20 cellular contexts compared by ENCODE assay signal in the genomic region with DNA sequence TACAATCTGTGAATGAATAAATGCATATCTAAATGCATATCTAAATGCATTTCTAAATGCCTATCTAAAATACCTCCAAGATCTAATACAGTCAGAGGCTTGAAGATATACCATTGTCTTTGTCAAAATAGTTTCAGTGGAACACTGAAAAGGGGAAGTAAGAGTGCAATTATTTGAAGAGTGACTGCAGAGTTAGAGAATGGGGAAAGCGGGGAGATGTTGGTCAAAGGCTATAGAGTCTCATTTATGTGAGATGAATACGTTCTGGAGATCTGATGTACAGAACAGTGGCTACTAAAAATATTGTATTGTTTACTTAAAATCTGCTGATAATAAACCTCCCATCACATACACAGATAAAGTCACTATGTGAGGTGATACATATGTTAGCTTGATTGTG.
DNase-seq lines count a peak whose midpoint lies in the region; ATAC-seq, FAIRE-seq and TF ChIP-seq lines count a peak whose summit lies in the region.
"Had no signal": no experiment of that assay in that cellular context is flagged by ENCODE, and none has a peak within 500 bp of the region (broad histone marks: within the 10 kb centered on the region; RNA-seq: fewer than 3 reads in every experiment).

No MANE protein-coding gene starts in this region.

- ATAC-seq in GM12878 (peak; percentile 90), GM18520 (IDR thresholded peaks at IDR 0.05; ENCODE audit: unreplicated experiment) (no peak)
- ATAC-seq: T-cell had no signal

- no peak overlapping the region for H3K4me2 ChIP-seq in GM12878 (ENCODE audit: control insufficient read depth, insufficient read depth)
- H3K4me2 ChIP-seq: PC-9 had no signal

- no peak overlapping the region for H3K4me3 ChIP-seq in GM12878
- H3K4me3 ChIP-seq: GM23248, HAP-1, MG63, PC-9, SJSA1 had no signal

- H3K9ac ChIP-seq in GM12878 (ENCODE audit: control insufficient read depth, insufficient read depth, low read length) = no peak overlapping the region
- H3K9ac ChIP-seq: GM23248 had no signal

- no peak for TF ChIP-seq EP300 in GM12878 (IDR thresholded peaks at IDR 0.05; ENCODE audit: borderline replicate concordance in 1 of 2, control insufficient read depth in 1 of 2, low read depth in 2 of 2, low read length in 2 of 2)

- H3K27ac ChIP-seq in GM12878 (ENCODE audit: control insufficient read depth, insufficient read depth) = no peak overlapping the region
- H3K27ac ChIP-seq: GM23248, HL-60, PC-9, SJSA1 had no signal

- in situ Hi-C loops in GM12878 (cut with MboI) = no loop called here

- BruUV-seq in GM12878 (replicated peaks; lab: Mats Ljungman, UMichigan) = no TSS peak

- SMC1A ChIA-PET in GM12878 (lab: Charles Lee; ENCODE audit: uncharacterized antibody, unreplicated experiment) = interaction anchor here (1.0 kb wide), 1 partner anchor 26 kb away, joined by 3 read pairs; no protein-coding TSS in a partner anchor

- intact Hi-C loops in GM12878 (cut with micrococcal nuclease; ENCODE audit: unreplicated experiment) = no loop called here

- FAIRE-seq in GM12878 (lab: Jason Lieb, UNC) = no peak

- DNase-seq in SKM-1 treated with dmso at 0.1 percent for 144 hours (lab: John Stamatoyannopoulos, UW; ENCODE audit: unreplicated experiment) (peak; percentile 26), SKM-1 (lab: John Stamatoyannopoulos, UW; ENCODE audit: unreplicated experiment) (no peak), NOMO-1 treated with DMSO at 0.1 percent for 48 hours (lab: John Stamatoyannopoulos, UW; ENCODE audit: unreplicated experiment) (peak; percentile 67), GM12878 (ENCODE audit: low read depth, low spot score) (no peak), superior temporal gyrus (ENCODE audit: extremely low spot score) (peak; percentile 15), NK-92 (lab: John Stamatoyannopoulos, UW; ENCODE audit: unreplicated experiment) (no peak), SK-N-DZ (ENCODE audit: low spot score) (no peak)
- DNase-seq: DND-41, GM23248, IMR-90, Karpas-422, MG63, NCI-H1694 treated with DMSO at 0.1 percent for 48 hours, NCI-H524, T-cell had no signal

- no peaks in the 10 kb centered on the region for H4K20me1 ChIP-seq in GM12878 (ENCODE audit: control insufficient read depth, insufficient read depth)

- TF ChIP-seq POLR2A in GM12878 (IDR thresholded peaks at IDR 0.05; ENCODE audit: low read depth, low read length) = no peak

- H3K27me3 ChIP-seq in GM12878 (replicated peaks in 1 of 2; ENCODE audit: control insufficient read depth in 2 of 2, insufficient read depth in 2 of 2, low read length in 1 of 2) = no peaks in the 10 kb centered on the region
- H3K27me3 ChIP-seq: MG63, SJSA1 had no signal

- H3K79me2 ChIP-seq in GM12878 (ENCODE audit: control insufficient read depth, insufficient read depth, low read length) = no peaks in the 10 kb centered on the region

- TF ChIP-seq RAD21 in GM12878 (IDR thresholded peaks at IDR 0.05; ENCODE audit: insufficient read depth, low read depth, low read length) = no peak

- RAD21 ChIA-PET in GM12878 (lab: Charles Lee; ENCODE audit: unreplicated experiment) = no interaction called here

- no peaks in the 10 kb centered on the region for H3K4me1 ChIP-seq in GM12878 (ENCODE audit: control insufficient read depth, insufficient read depth, low read length)
- H3K4me1 ChIP-seq: HAP-1, SJSA1 had no signal

- CTCF ChIA-PET in GM12878 (lab: Yijun Ruan, JAX) = interaction anchor here (1.3 kb wide), 1 partner anchor 22 kb away, joined by 3 read pairs; no protein-coding TSS in a partner anchor

- H3K9me3 ChIP-seq in GM12878 (replicated peaks; ENCODE audit: control insufficient read depth, insufficient read depth, low read length) = no peaks in the 10 kb centered on the region
- H3K9me3 ChIP-seq: HAP-1, MG63, SJSA1 had no signal

- POLR2A ChIA-PET in GM12878 (lab: Charles Lee) = no interaction called here

- 71% methylated on average over 2 of the region's 2 CpGs for WGBS in GM12878 (ENCODE audit: insufficient coverage, insufficient replicate concordance, low lambda C conversion rate, missing lambda C conversion rate)

- TF ChIP-seq CTCF in GM12878 (IDR thresholded peaks at IDR 0.05 in 2 of 3, conservative IDR thresholded peaks at IDR 0.05 in 1 of 3; ENCODE audit: control insufficient read depth in 2 of 3, extremely low read depth in 1 of 3, insufficient read depth in 1 of 3, low read depth in 3 of 3, low read length in 3 of 3) = no peak

- H2AFZ ChIP-seq in GM12878 (ENCODE audit: control insufficient read depth, low read depth, low read length) = no peak overlapping the region
- H2AFZ ChIP-seq: GM23248, PC-9 had no signal

- H3K36me3 ChIP-seq in GM12878 (ENCODE audit: control insufficient read depth in 2 of 2, insufficient read depth in 2 of 2, low read length in 1 of 2) = no peaks in the 10 kb centered on the region
- H3K36me3 ChIP-seq: HAP-1, MG63, SJSA1 had no signal

TF ChIP-seq in GM12878, 131 proteins besides CTCF, POLR2A, EP300 and RAD21 (continues in another document):
- TF ChIP-seq JUND (IDR thresholded peaks at IDR 0.05; ENCODE audit: low read depth, low read length) = no peak
- no peak for TF ChIP-seq FOXM1 (IDR thresholded peaks at IDR 0.05; ENCODE audit: low read depth, low read length)
- no peak for TF ChIP-seq JUNB (IDR thresholded peaks at IDR 0.05)
- peak; percentile 36; the same call in 1 of the 2 replicates for TF ChIP-seq RELB (IDR thresholded peaks at IDR 0.05; ENCODE audit: low read depth)
- TF ChIP-seq DPF2 (IDR thresholded peaks at IDR 0.05) = no peak
- no peak for TF ChIP-seq BRCA1 (IDR thresholded peaks at IDR 0.05; ENCODE audit: low read depth, low read length)
- no peak for TF ChIP-seq NR2C2 (IDR thresholded peaks at IDR 0.05; ENCODE audit: borderline replicate concordance, control insufficient read depth, insufficient read length, low read depth)
- TF ChIP-seq, protein P1, sequence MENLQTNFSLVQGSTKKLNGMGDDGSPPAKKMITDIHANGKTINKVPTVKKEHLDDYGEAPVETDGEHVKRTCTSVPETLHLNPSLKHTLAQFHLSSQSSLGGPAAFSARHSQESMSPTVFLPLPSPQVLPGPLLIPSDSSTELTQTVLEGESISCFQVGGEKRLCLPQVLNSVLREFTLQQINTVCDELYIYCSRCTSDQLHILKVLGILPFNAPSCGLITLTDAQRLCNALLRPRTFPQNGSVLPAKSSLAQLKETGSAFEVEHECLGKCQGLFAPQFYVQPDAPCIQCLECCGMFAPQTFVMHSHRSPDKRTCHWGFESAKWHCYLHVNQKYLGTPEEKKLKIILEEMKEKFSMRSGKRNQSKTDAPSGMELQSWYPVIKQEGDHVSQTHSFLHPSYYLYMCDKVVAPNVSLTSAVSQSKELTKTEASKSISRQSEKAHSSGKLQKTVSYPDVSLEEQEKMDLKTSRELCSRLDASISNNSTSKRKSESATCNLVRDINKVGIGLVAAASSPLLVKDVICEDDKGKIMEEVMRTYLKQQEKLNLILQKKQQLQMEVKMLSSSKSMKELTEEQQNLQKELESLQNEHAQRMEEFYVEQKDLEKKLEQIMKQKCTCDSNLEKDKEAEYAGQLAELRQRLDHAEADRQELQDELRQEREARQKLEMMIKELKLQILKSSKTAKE (IDR thresholded peaks at IDR 0.05; ENCODE audit: low read depth, poor library complexity, severe bottlenecking) = no peak
- TF ChIP-seq MTA2 (IDR thresholded peaks at IDR 0.05; ENCODE audit: low read depth) = peak; percentile 62
- TF ChIP-seq HCFC1 (IDR thresholded peaks at IDR 0.05; ENCODE audit: low read length) = no peak
- no peak for TF ChIP-seq BCL3 (IDR thresholded peaks at IDR 0.05; ENCODE audit: borderline replicate concordance, insufficient read depth, low read depth, low read length, poor library complexity, severe bottlenecking)
- no peak for TF ChIP-seq FOXK2 (IDR thresholded peaks at IDR 0.05)

Comparison
In these comparisons a context has a peak if more than half of its experiments do, and no peak if none do; other contexts are left out.
1. DNase-seq: peak in SKM-1 treated with dmso at 0.1 percent for 144 hours (single experiment), NOMO-1 treated with DMSO at 0.1 percent for 48 hours (single experiment) and superior temporal gyrus (single experiment); none in SKM-1 (single experiment), GM12878 (single experiment), NK-92 (single experiment) and SK-N-DZ (single experiment).